2 cellular contexts compared by ENCODE assay signal in the genomic region with DNA sequence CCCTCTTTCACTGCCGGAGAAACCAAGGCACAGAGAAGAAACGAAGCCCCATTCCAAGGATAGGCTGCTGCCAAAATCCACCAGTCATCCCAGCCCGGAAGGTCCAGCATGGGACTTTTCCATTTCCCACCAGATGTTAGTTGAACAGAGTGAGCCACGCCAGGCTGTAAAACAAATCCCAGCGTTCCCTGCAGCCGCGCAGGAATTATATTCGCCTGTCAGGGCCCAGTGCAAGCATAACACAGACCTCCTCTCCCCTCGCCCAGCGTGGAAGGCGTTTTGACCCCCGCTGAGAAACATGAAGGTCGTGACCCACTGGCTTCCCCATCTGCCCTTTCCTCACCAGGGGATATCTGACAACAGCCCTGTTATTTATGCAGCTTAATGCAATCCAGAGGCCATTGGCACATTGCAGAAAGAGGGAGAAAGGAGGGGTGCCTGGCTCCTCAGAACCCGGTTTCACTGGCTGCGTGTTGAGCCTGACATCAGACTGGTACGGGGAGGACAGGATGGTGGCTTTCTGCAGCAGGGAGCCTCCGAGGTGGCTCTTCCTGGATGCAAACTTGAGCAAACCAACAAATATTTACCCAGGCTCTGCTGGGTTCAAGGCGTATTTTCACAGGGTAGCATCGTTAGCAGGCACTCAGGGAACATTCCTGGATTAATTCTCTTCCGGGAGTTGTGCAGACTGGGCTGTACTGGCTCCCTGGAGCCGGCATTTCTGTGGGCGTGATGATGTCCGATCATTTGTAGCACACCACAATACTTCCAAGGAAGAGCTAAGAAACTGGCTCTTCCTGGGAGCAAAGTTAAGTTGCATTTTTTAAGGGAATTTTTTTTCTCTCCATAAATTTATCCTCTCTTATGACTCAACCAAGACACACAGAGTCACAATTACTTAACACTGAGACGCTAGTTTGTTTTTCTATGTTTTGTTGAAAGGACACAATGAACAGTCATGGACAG.
TF ChIP-seq lines count a peak whose summit lies in the region.

No MANE protein-coding gene starts in this region.

TF ChIP-seq in liver, 16 proteins besides CTCF, POLR2A, EP300 and RAD21 (continued from another document):
- TF ChIP-seq, protein P1, sequence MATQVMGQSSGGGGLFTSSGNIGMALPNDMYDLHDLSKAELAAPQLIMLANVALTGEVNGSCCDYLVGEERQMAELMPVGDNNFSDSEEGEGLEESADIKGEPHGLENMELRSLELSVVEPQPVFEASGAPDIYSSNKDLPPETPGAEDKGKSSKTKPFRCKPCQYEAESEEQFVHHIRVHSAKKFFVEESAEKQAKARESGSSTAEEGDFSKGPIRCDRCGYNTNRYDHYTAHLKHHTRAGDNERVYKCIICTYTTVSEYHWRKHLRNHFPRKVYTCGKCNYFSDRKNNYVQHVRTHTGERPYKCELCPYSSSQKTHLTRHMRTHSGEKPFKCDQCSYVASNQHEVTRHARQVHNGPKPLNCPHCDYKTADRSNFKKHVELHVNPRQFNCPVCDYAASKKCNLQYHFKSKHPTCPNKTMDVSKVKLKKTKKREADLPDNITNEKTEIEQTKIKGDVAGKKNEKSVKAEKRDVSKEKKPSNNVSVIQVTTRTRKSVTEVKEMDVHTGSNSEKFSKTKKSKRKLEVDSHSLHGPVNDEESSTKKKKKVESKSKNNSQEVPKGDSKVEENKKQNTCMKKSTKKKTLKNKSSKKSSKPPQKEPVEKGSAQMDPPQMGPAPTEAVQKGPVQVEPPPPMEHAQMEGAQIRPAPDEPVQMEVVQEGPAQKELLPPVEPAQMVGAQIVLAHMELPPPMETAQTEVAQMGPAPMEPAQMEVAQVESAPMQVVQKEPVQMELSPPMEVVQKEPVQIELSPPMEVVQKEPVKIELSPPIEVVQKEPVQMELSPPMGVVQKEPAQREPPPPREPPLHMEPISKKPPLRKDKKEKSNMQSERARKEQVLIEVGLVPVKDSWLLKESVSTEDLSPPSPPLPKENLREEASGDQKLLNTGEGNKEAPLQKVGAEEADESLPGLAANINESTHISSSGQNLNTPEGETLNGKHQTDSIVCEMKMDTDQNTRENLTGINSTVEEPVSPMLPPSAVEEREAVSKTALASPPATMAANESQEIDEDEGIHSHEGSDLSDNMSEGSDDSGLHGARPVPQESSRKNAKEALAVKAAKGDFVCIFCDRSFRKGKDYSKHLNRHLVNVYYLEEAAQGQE (IDR thresholded peaks at IDR 0.05): no peak
- TF ChIP-seq JUND (IDR thresholded peaks at IDR 0.05) (no peak), RXRA (IDR thresholded peaks at IDR 0.05) (peak in 1 of 2 donors; percentile 9), NR2F2 (IDR thresholded peaks at IDR 0.05) (peak; percentile 89), FOXA1 (IDR thresholded peaks at IDR 0.05) (no peak), TAF1 (conservative IDR thresholded peaks at IDR 0.05) (no peak)

TF ChIP-seq in HepG2, 621 proteins besides CTCF, POLR2A, EP300 and RAD21 (continued from another document):
- TF ChIP-seq ARID4A (CRISPR knock-in tag; IDR thresholded peaks at IDR 0.05; ENCODE audit: borderline replicate concordance) (no peak), IRF1 (CRISPR knock-in tag; IDR thresholded peaks at IDR 0.05; ENCODE audit: low read depth) (no peak), GATAD1 (CRISPR knock-in tag; IDR thresholded peaks at IDR 0.05) (no peak), TFE3 (CRISPR knock-in tag; IDR thresholded peaks at IDR 0.05) (no peak), ZNF251 (CRISPR knock-in tag; IDR thresholded peaks at IDR 0.05) (no peak), RBM22 (optimal IDR thresholded peaks at IDR 0.05; ENCODE audit: low read length) (no peak)
- TF ChIP-seq, protein P2, sequence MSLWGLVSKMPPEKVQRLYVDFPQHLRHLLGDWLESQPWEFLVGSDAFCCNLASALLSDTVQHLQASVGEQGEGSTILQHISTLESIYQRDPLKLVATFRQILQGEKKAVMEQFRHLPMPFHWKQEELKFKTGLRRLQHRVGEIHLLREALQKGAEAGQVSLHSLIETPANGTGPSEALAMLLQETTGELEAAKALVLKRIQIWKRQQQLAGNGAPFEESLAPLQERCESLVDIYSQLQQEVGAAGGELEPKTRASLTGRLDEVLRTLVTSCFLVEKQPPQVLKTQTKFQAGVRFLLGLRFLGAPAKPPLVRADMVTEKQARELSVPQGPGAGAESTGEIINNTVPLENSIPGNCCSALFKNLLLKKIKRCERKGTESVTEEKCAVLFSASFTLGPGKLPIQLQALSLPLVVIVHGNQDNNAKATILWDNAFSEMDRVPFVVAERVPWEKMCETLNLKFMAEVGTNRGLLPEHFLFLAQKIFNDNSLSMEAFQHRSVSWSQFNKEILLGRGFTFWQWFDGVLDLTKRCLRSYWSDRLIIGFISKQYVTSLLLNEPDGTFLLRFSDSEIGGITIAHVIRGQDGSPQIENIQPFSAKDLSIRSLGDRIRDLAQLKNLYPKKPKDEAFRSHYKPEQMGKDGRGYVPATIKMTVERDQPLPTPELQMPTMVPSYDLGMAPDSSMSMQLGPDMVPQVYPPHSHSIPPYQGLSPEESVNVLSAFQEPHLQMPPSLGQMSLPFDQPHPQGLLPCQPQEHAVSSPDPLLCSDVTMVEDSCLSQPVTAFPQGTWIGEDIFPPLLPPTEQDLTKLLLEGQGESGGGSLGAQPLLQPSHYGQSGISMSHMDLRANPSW (CRISPR knock-in tag; IDR thresholded peaks at IDR 0.05; ENCODE audit: borderline replicate concordance): no peak
- TF ChIP-seq, protein P3, sequence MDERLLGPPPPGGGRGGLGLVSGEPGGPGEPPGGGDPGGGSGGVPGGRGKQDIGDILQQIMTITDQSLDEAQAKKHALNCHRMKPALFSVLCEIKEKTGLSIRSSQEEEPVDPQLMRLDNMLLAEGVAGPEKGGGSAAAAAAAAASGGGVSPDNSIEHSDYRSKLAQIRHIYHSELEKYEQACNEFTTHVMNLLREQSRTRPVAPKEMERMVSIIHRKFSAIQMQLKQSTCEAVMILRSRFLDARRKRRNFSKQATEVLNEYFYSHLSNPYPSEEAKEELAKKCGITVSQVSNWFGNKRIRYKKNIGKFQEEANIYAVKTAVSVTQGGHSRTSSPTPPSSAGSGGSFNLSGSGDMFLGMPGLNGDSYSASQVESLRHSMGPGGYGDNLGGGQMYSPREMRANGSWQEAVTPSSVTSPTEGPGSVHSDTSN (CRISPR knock-in tag; IDR thresholded peaks at IDR 0.05): no peak
